Comparison of ENCODE assay signal across 1 cellular context in the genomic region with DNA sequence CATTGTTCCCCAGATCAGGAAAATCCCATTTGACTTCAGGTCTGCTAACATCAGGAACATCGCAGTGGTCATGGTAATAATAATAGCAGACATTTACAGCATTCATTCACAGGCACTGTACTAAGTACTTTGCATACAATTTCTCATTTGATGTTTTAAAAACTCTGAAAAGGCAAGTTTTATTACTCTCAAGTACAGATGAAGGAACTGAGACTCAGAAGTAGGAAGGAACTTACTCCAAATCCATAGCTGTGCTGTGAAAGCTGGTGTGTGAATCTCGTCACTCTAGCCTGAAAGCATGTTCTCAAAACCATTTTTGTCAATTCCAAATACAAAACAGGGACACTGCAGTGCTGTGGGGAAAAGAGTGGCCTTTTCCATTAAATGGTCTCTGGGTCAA.
TF ChIP-seq lines count a peak whose summit lies in the region.

No MANE protein-coding gene starts in this region.

TF ChIP-seq in GM23338, 12 proteins besides CTCF, POLR2A, EP300 and RAD21 (continued from another document):
- TF ChIP-seq, protein P1, sequence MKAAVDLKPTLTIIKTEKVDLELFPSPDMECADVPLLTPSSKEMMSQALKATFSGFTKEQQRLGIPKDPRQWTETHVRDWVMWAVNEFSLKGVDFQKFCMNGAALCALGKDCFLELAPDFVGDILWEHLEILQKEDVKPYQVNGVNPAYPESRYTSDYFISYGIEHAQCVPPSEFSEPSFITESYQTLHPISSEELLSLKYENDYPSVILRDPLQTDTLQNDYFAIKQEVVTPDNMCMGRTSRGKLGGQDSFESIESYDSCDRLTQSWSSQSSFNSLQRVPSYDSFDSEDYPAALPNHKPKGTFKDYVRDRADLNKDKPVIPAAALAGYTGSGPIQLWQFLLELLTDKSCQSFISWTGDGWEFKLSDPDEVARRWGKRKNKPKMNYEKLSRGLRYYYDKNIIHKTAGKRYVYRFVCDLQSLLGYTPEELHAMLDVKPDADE (IDR thresholded peaks at IDR 0.05), result no peak
- no peak for TF ChIP-seq EZH2 (IDR thresholded peaks at IDR 0.05; ENCODE audit: low read depth, unreplicated experiment)
- no peak for TF ChIP-seq JUNB (IDR thresholded peaks at IDR 0.05; ENCODE audit: unreplicated experiment)
- TF ChIP-seq POLR2AphosphoS5 (IDR thresholded peaks at IDR 0.05; ENCODE audit: low read depth), result no peak
- no peak for TF ChIP-seq ZNF331 (CRISPR knock-in tag; IDR thresholded peaks at IDR 0.05; ENCODE audit: low read depth)
- TF ChIP-seq EZH2phosphoT487 (IDR thresholded peaks at IDR 0.05; ENCODE audit: unreplicated experiment), result no peak
